Comparison of ENCODE assay signal across 32 cellular contexts in the genomic region with DNA sequence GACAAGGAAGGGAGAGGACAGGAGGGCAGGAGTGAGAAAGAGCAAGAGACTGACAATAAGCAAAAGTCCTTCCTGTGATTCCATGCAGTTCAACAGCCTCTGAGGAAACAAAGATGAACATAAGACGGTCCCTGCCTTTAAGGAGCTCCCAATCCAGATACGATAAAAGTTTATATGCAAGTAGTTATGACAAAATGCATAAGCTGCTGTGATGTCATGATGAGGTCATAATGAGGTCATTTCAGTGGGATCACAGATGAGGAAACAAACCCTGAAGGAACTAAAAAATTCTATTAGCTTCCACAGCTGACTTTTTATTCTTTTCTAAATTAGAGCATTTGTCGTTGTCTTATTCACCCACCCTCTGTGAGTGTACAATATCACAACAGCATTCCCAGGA.
"Had no signal": no experiment of that assay in that cellular context is flagged by ENCODE, and none has a peak within 500 bp of the region (broad histone marks: within the 10 kb centered on the region; RNA-seq: fewer than 3 reads in every experiment).

No MANE protein-coding gene starts in this region.

- DNase-seq: activated B cell treated with CpG ODN at 0.5 μM for 24 hours; activated CD4-positive, alpha-beta memory T cell treated with anti-CD3 and anti-CD28 coated beads for 36 hours; activated CD4-positive, alpha-beta T cell treated with anti-CD3 and anti-CD28 coated beads for 48 hours; activated CD4-positive, alpha-beta T cell treated with anti-CD3 and anti-CD28 coated beads, Interleukin-2, amount 50 U/mL, for 1 hour; activated CD8-positive, alpha-beta memory T cell treated with anti-CD3 and anti-CD28 coated beads, Interleukin-2, amount 10 ng/mL, durations not matched to agents 7 days and 5 days; activated CD8-positive, alpha-beta memory T cell treated with anti-CD3 and anti-CD28 coated beads, Interleukin-2, amount 50 U/mL, for 4 hours; activated CD8-positive, alpha-beta T cell treated with anti-CD3 and anti-CD28 coated beads, Interleukin-2, amount 10 ng/mL, durations not matched to agents 7 days and 5 days; activated effector memory CD4-positive, alpha-beta T cell treated with anti-CD3 and anti-CD28 coated beads, Interleukin-2, amount 50 U/mL, for 16 hours; activated naive CD4-positive, alpha-beta T cell treated with anti-CD3 and anti-CD28 coated beads for 36 hours; activated naive CD8-positive, alpha-beta T cell treated with anti-CD3 and anti-CD28 coated beads for 36 hours; activated naive CD8-positive, alpha-beta T cell treated with anti-CD3 and anti-CD28 coated beads, Interleukin-2, amount 50 U/mL, for 24 hours; activated T-cell treated with anti-CD3 and anti-CD28 coated beads, Interleukin-2, amount 50 U/mL, for 1 hour; activated T-cell treated with anti-CD3 and anti-CD28 coated beads, Interleukin-2, amount 50 U/mL, for 48 hours; adrenal gland; amygdala; aorta; body of pancreas; caudate nucleus; cortex of kidney; dermis blood vessel endothelial cell; effector CD4-positive, alpha-beta T cell; foreskin keratinocyte; gastrocnemius medialis; glutamatergic neuron; heart left ventricle; hypothalamus; T1000; WERI-Rb-1 had no signal

- H3K36me3 ChIP-seq: adrenal gland, gastrocnemius medialis, heart left ventricle, WERI-Rb-1 had no signal

- H3K4me1 ChIP-seq: adrenal gland, body of pancreas, foreskin keratinocyte, gastrocnemius medialis, heart left ventricle had no signal

- H3K27ac ChIP-seq: adrenal gland, body of pancreas, foreskin keratinocyte, gastrocnemius medialis, heart left ventricle, WERI-Rb-1 had no signal

- H3K27me3 ChIP-seq: adrenal gland, body of pancreas, foreskin keratinocyte, gastrocnemius medialis, heart left ventricle had no signal

- H3K4me3 ChIP-seq: adrenal gland, body of pancreas, gastrocnemius medialis, heart left ventricle had no signal

- ATAC-seq: activated CD4-positive, CD25-positive, alpha-beta regulatory T cell treated with anti-CD3 and anti-CD28 coated beads, Interleukin-2, amount 50 U/mL, for 24 hours; activated CD8-positive, alpha-beta memory T cell treated with anti-CD3 and anti-CD28 coated beads, Interleukin-2, amount 10 ng/mL, durations not matched to agents 7 days and 5 days; activated CD8-positive, alpha-beta T cell treated with anti-CD3 and anti-CD28 coated beads, Interleukin-2, amount 10 ng/mL, durations not matched to agents 7 days and 5 days; activated naive CD8-positive, alpha-beta T cell treated with anti-CD3 and anti-CD28 coated beads, Interleukin-2, amount 50 U/mL, for 24 hours; body of pancreas; esophagus mucosa; foreskin keratinocyte; gastrocnemius medialis; heart left ventricle had no signal

- FAIRE-seq: colon, endometrium had no signal

- H3K9me3 ChIP-seq: adrenal gland, body of pancreas, gastrocnemius medialis, heart left ventricle had no signal
